Comparison of ENCODE assay signal across 10 cellular contexts in the genomic region with DNA sequence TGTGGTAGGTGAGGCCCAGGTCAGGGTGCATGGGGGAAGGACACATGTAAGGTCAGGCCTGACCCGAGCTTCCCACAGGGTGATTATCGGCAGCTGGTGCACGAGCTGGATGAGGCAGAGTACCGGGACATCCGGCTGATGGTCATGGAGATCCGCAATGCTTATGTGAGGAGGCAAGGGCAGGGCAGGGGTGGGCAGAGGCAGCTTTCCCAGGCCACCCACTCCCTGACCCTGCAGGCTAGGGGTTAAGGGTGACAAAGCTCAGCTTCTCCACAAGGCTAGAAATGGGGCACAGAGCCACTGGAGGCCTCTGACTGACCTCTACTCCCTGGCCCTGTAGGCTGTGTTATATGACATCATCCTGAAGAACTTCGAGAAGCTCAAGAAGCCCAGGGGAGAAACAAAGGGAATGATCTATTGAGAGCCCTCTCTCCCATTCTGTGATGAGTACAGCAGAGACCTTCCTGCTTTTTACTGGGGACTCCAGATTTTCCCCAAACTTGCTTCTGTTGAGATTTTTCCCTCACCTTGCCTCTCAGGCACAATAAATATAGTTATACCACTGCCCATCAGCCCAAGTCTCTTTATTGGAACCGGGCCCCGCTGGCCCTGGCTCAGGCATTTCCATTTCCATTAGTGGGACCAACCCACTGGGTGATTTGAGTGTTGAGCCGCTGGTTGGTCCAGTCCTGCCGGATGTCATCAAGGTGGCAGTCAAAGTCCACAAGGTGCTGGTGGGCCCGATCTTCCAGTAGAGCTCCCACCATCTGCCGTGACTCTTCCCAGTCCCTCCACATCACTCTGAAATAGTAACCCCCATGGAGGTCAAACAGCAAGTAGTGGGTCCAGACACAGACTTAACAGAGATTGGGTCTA. TPM values are rescaled to one million over a fixed set of nuclear protein-coding genes. Genes with fewer than 3 reads are reported as not detected.
DNase-seq lines count a peak whose midpoint lies in the region; ATAC-seq and TF ChIP-seq lines count a peak whose summit lies in the region.
"Had no signal": no experiment of that assay in that cellular context is flagged by ENCODE, and none has a peak within 500 bp of the region (broad histone marks: within the 10 kb centered on the region; RNA-seq: fewer than 3 reads in every experiment).

No MANE protein-coding gene starts in this region.

- H3F3A ChIP-seq in Loucy (ENCODE audit: low read depth) = no peaks in the 10 kb centered on the region

- intact Hi-C loops in psoas muscle (cut with DNase I) = no loop called here

- no peak for TF ChIP-seq EP300 in gastroesophageal sphincter (IDR thresholded peaks at IDR 0.05)

- peak overlapping the region; percentile 69 for H3K4me3 Mint-ChIP-seq in T-helper 1 cell treated with Interleukin-12 subunit alpha and Interleukin-12 subunit beta and Interleukin-4 antibody, amounts not matched to agents 30 μg/mL and 1 μg/mL, for 36 hours
- peak overlapping the region; percentile 90 to 99 (median 90) for H3K4me3 Mint-ChIP-seq in brain

- H3K4me3 ChIP-seq in Loucy (ENCODE audit: low read length, poor library complexity, severe bottlenecking) = peak overlapping the region; percentile 97
- H3K4me3 ChIP-seq in psoas muscle = peak overlapping the region; percentile 78
- no peak overlapping the region for H3K4me3 ChIP-seq in gastroesophageal sphincter

- peak overlapping the region; percentile 23 for H3K27ac ChIP-seq in psoas muscle
- peak overlapping the region in 2 of 4 donors; percentile 94 for H3K27ac ChIP-seq in gastroesophageal sphincter

- TF ChIP-seq CTCF in Loucy (conservative IDR thresholded peaks at IDR 0.05; ENCODE audit: low read length) (no peak), brain (conservative IDR thresholded peaks at IDR 0.05) (no peak), psoas muscle (IDR thresholded peaks at IDR 0.05) (no peak), gastroesophageal sphincter (IDR thresholded peaks at IDR 0.05) (no peak)

- H3K4me1 ChIP-seq in Loucy (ENCODE audit: insufficient read depth, low read length, poor library complexity, severe bottlenecking) (peaks cover 44% of the 10 kb centered on the region), psoas muscle (peaks cover 57% of the 10 kb centered on the region), gastroesophageal sphincter (peaks cover 0 to 68% (median 29%) of the 10 kb centered on the region in 3 donors)

- H3K9me3 Mint-ChIP-seq in T-helper 1 cell treated with Interleukin-12 subunit alpha and Interleukin-12 subunit beta and Interleukin-4 antibody, amounts not matched to agents 30 μg/mL and 1 μg/mL, for 36 hours = no peaks in the 10 kb centered on the region
- no peaks in the 10 kb centered on the region for H3K9me3 Mint-ChIP-seq in brain

- H3K4me1 Mint-ChIP-seq in T-helper 1 cell treated with Interleukin-12 subunit alpha and Interleukin-12 subunit beta and Interleukin-4 antibody, amounts not matched to agents 30 μg/mL and 1 μg/mL, for 36 hours (ENCODE audit: low read depth) = peaks cover 51% of the 10 kb centered on the region
- peaks cover 60% of the 10 kb centered on the region for H3K4me1 Mint-ChIP-seq in brain

- no peak for TF ChIP-seq POLR2A in gastroesophageal sphincter (IDR thresholded peaks at IDR 0.05)

- H3K79me2 ChIP-seq in Loucy (ENCODE audit: insufficient read depth, low read length) = peaks cover 59% of the 10 kb centered on the region

- no peaks in the 10 kb centered on the region for H3K27me3 Mint-ChIP-seq in T-helper 1 cell treated with Interleukin-12 subunit alpha and Interleukin-12 subunit beta and Interleukin-4 antibody, amounts not matched to agents 30 μg/mL and 1 μg/mL, for 36 hours (ENCODE audit: low read depth)
- peaks cover 5% of the 10 kb centered on the region for H3K27me3 Mint-ChIP-seq in brain

- no peaks in the 10 kb centered on the region for H3K9me2 ChIP-seq in Loucy (replicated peaks; ENCODE audit: low read depth, low read length)

- H3K36me3 Mint-ChIP-seq in T-helper 1 cell treated with Interleukin-12 subunit alpha and Interleukin-12 subunit beta and Interleukin-4 antibody, amounts not matched to agents 30 μg/mL and 1 μg/mL, for 36 hours (ENCODE audit: low read depth) = peaks cover 43% of the 10 kb centered on the region
- H3K36me3 Mint-ChIP-seq in brain = peaks cover 26% of the 10 kb centered on the region

- 57 to 69% (median 58%) methylated on average over 12 to 13 of the region's 13 CpGs for WGBS in psoas muscle, 3 donors
- 43 to 82% methylated on average over 1 to 5 of the region's 13 CpGs for WGBS in gastroesophageal sphincter (ENCODE audit: low coverage in 1 of 2), 2 donors

- peak overlapping the region; percentile 85 for H3K9ac ChIP-seq in Loucy (ENCODE audit: low read depth, low read length, poor library complexity, severe bottlenecking)

- H3K27me3 ChIP-seq in Loucy (ENCODE audit: insufficient read depth, low read length, poor library complexity, severe bottlenecking) (no peaks in the 10 kb centered on the region), psoas muscle (ENCODE audit: insufficient read depth in 3 of 3, low read length in 2 of 3) (no peaks in the 10 kb centered on the region), gastroesophageal sphincter (no peaks in the 10 kb centered on the region)
- H3K27me3 ChIP-seq: esophagus squamous epithelium had no signal

- H3K36me3 ChIP-seq in Loucy (ENCODE audit: insufficient read depth, low read length) = peaks cover 19% of the 10 kb centered on the region
- peaks cover 0 to 29% of the 10 kb centered on the region in 2 donors for H3K36me3 ChIP-seq in psoas muscle (ENCODE audit: insufficient read depth in 1 of 2, low read depth in 1 of 2)
- H3K36me3 ChIP-seq in gastroesophageal sphincter = peaks cover 0 to 28% of the 10 kb centered on the region in 2 donors

- peaks cover 28% of the 10 kb centered on the region for H4K20me1 ChIP-seq in Loucy (ENCODE audit: insufficient read depth, low read length, poor library complexity, severe bottlenecking)

- no peak overlapping the region for H2AFZ ChIP-seq in Loucy (ENCODE audit: low read length)

- peak overlapping the region; percentile 99 for H3K4me2 ChIP-seq in Loucy (ENCODE audit: low read depth, low read length, poor library complexity, severe bottlenecking)

- DNase-seq in T-helper 1 cell = no peak
- no peak for DNase-seq in psoas muscle
- DNase-seq: esophagus squamous epithelium had no signal

- ATAC-seq in psoas muscle (no peak), GM18909 (IDR thresholded peaks at IDR 0.05; ENCODE audit: poor library complexity, unreplicated experiment) (no peak), GM21529 (IDR thresholded peaks at IDR 0.05; ENCODE audit: unreplicated experiment) (no peak), gastroesophageal sphincter (no peak)

- H3K9me3 ChIP-seq in Loucy (ENCODE audit: insufficient read depth, low read depth, low read length) = no peaks in the 10 kb centered on the region
- H3K9me3 ChIP-seq in psoas muscle = no peaks in the 10 kb centered on the region
- H3K9me3 ChIP-seq in gastroesophageal sphincter = no peaks in the 10 kb centered on the region
- H3K9me3 ChIP-seq: esophagus squamous epithelium had no signal

- H3K27ac Mint-ChIP-seq in T-helper 1 cell treated with Interleukin-12 subunit alpha and Interleukin-12 subunit beta and Interleukin-4 antibody, amounts not matched to agents 30 μg/mL and 1 μg/mL, for 36 hours = peak overlapping the region; percentile 47
- H3K27ac Mint-ChIP-seq in brain = peak overlapping the region; percentile 42 to 99 (median 74)

RNA-seq across cellular contexts. Expression of gene PSME1, which starts 2.6 kb away (rescaled TPM):
- polyA plus RNA-seq in brain (ENCODE audit: insufficient read depth, low read depth, low replicate concordance) = 179 TPM
- total RNA-seq in psoas muscle = 100 to 1,000 TPM in 1 of 4 donors, 10 to 100 TPM in 3; 49.2 to 122 (median 80.3) TPM
- polyA plus RNA-seq in psoas muscle = 100 to 1,000 TPM in 1 of 3 donors, 10 to 100 TPM in 2; 73.0 to 106 (median 92.6) TPM
- 100 to 1,000 TPM; 114 to 186 (median 127) TPM for total RNA-seq in gastroesophageal sphincter

RNA-seq across cellular contexts. Expression of gene EMC9, which starts 2.8 kb away (rescaled TPM):
- 57.5 TPM for polyA plus RNA-seq in brain (ENCODE audit: insufficient read depth, low read depth, low replicate concordance)
- total RNA-seq in psoas muscle = 10 to 100 TPM; 18.0 to 67.5 (median 36.1) TPM
- polyA plus RNA-seq in psoas muscle = 10 to 100 TPM; 17.2 to 35.5 (median 30.9) TPM
- 10 to 100 TPM in 2 of 4 donors, 1 to 10 TPM in 2; 6.4 to 15.4 (median 10.4) TPM for total RNA-seq in gastroesophageal sphincter

RNA-seq across cellular contexts. Expression of gene PSME2, which starts 7.8 kb away (rescaled TPM):
- 124 TPM for polyA plus RNA-seq in brain (ENCODE audit: insufficient read depth, low read depth, low replicate concordance)
- total RNA-seq in psoas muscle = 100 to 1,000 TPM in 1 of 4 donors, 10 to 100 TPM in 3; 30.1 to 179 (median 76.0) TPM
- polyA plus RNA-seq in psoas muscle = 10 to 100 TPM; 64.7 to 80.0 (median 76.4) TPM
- total RNA-seq in gastroesophageal sphincter = 10 to 100 TPM; 41.4 to 52.3 (median 42.0) TPM

RNA-seq across cellular contexts. Expression of gene FITM1, which starts 8.2 kb away (rescaled TPM):
- 2.5 TPM for polyA plus RNA-seq in brain (ENCODE audit: insufficient read depth, low read depth, low replicate concordance)
- total RNA-seq in psoas muscle = 100 to 1,000 TPM in 3 of 4 donors, 10 to 100 TPM in 1; 72.8 to 167 (median 137) TPM
- polyA plus RNA-seq in psoas muscle = 100 to 1,000 TPM; 100 to 163 (median 113) TPM
- under 1 TPM in 2 of 4 donors, not detected in 2; 0.27 to 0.67 TPM for total RNA-seq in gastroesophageal sphincter
- total RNA-seq: A172 had no signal

RNA-seq across cellular contexts. Expression of gene RNF31, which starts 8.7 kb away (rescaled TPM):
- polyA plus RNA-seq in brain (ENCODE audit: insufficient read depth, low read depth, low replicate concordance) (43.0 TPM), psoas muscle (10 to 100 TPM; 43.3 to 57.3 (median 55.7) TPM)
- total RNA-seq in psoas muscle (10 to 100 TPM; 46.4 to 81.5 (median 64.7) TPM), gastroesophageal sphincter (10 to 100 TPM; 19.0 to 38.9 (median 32.0) TPM)

Comparison
In these comparisons a context has a peak if more than half of its experiments do, and no peak if none do; other contexts are left out.
1. H3K4me3 ChIP-seq: peak in Loucy (single experiment) and psoas muscle (single experiment); none in gastroesophageal sphincter (0 of 2).